ENCODE assay signal across 1 cellular context in genomic region chr1:9376886-9377333, GRCh38.
A peak's percentile ranks its signal among the peaks of the same experiment; 100 is the strongest.
TF ChIP-seq lines count a peak whose summit lies in the region.

No MANE protein-coding gene starts in this region.

TF ChIP-seq in IMR-90, 13 proteins besides CTCF, POLR2A, EP300 and RAD21 (continued from another document):
- TF ChIP-seq RCOR1 (IDR thresholded peaks at IDR 0.05; ENCODE audit: insufficient replicate concordance, low read length) (no peak), USF2 (IDR thresholded peaks at IDR 0.05; ENCODE audit: low read depth, low read length) (peak; percentile 34; the same call in 1 of the 2 replicates), BHLHE40 (IDR thresholded peaks at IDR 0.05; ENCODE audit: low read depth, low read length) (no peak), MAFK (IDR thresholded peaks at IDR 0.05; ENCODE audit: low read depth, low read length) (no peak)
TF ChIP-seq in IMR-90: peak in this region for 2.
